Comparison of ENCODE assay signal across 1 cellular context in the genomic region with DNA sequence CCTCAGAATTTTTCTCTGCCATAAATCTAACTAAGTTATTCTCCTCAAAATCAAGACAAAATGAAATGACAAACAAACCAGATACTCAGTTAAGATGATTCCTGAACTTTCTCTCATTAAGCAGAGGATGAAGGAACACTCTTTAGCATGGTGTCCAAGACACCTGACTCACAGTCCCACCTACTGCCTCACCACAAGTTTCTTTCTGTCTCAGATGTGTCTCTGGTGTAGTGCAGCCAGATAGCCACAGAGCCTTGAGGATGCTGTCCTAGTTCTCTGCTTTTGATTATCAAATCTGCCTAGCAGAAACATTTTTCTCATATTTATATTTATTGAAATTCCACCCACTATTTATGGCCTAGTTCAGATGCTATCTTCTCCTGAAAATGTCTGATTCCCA.
TF ChIP-seq lines count a peak whose summit lies in the region.

No MANE protein-coding gene starts in this region.

TF ChIP-seq in GM23338, 12 proteins besides CTCF, POLR2A, EP300 and RAD21 (continued from another document):
- TF ChIP-seq, protein P1, sequence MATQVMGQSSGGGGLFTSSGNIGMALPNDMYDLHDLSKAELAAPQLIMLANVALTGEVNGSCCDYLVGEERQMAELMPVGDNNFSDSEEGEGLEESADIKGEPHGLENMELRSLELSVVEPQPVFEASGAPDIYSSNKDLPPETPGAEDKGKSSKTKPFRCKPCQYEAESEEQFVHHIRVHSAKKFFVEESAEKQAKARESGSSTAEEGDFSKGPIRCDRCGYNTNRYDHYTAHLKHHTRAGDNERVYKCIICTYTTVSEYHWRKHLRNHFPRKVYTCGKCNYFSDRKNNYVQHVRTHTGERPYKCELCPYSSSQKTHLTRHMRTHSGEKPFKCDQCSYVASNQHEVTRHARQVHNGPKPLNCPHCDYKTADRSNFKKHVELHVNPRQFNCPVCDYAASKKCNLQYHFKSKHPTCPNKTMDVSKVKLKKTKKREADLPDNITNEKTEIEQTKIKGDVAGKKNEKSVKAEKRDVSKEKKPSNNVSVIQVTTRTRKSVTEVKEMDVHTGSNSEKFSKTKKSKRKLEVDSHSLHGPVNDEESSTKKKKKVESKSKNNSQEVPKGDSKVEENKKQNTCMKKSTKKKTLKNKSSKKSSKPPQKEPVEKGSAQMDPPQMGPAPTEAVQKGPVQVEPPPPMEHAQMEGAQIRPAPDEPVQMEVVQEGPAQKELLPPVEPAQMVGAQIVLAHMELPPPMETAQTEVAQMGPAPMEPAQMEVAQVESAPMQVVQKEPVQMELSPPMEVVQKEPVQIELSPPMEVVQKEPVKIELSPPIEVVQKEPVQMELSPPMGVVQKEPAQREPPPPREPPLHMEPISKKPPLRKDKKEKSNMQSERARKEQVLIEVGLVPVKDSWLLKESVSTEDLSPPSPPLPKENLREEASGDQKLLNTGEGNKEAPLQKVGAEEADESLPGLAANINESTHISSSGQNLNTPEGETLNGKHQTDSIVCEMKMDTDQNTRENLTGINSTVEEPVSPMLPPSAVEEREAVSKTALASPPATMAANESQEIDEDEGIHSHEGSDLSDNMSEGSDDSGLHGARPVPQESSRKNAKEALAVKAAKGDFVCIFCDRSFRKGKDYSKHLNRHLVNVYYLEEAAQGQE (IDR thresholded peaks at IDR 0.05; ENCODE audit: unreplicated experiment): no peak
- TF ChIP-seq EZH2phosphoT487 (IDR thresholded peaks at IDR 0.05; ENCODE audit: unreplicated experiment) (no peak), ZNF331 (CRISPR knock-in tag; IDR thresholded peaks at IDR 0.05; ENCODE audit: low read depth) (no peak), JUNB (IDR thresholded peaks at IDR 0.05; ENCODE audit: unreplicated experiment) (no peak), EZH2 (IDR thresholded peaks at IDR 0.05; ENCODE audit: low read depth, unreplicated experiment) (no peak), NANOG (IDR thresholded peaks at IDR 0.05; ENCODE audit: borderline replicate concordance) (no peak)
